21 cellular contexts compared by ENCODE assay signal in genomic region chr10:1187855-1188555, GRCh38.
A peak's percentile ranks its signal among the peaks of the same experiment; 100 is the strongest.
DNase-seq lines count a peak whose midpoint lies in the region; ATAC-seq and TF ChIP-seq lines count a peak whose summit lies in the region.
"Had no signal": no experiment of that assay in that cellular context is flagged by ENCODE, and none has a peak within 500 bp of the region (broad histone marks: within the 10 kb centered on the region; RNA-seq: fewer than 3 reads in every experiment).

No MANE protein-coding gene starts in this region.

- no peak for TF ChIP-seq POLR2A in testis (IDR thresholded peaks at IDR 0.05)

- peak overlapping the region; percentile 37 for H3K27ac Mint-ChIP-seq in activated naive CD4-positive, alpha-beta T cell treated with anti-CD3 and anti-CD28 coated beads, Interleukin-2, amount 10 ng/mL, durations not matched to agents 7 days and 5 days
- no peak overlapping the region for H3K27ac Mint-ChIP-seq in endodermal cell
- H3K27ac Mint-ChIP-seq in progenitor cell of endocrine pancreas = no peak overlapping the region
- H3K27ac Mint-ChIP-seq: activated T-helper 2 cell treated with anti-CD3 and anti-CD28 coated beads, Interferon-gamma antibody, Interleukin-2, Interleukin-4, amounts not matched to agents 10 μg/mL and 5 μg/mL and 100 μg/mL, durations not matched to agents 14 hours and 24 hours and 36 hours; immature natural killer cell; naive thymus-derived CD4-positive, alpha-beta T cell had no signal

- peaks cover 10% of the 10 kb centered on the region for H3K4me1 Mint-ChIP-seq in activated naive CD4-positive, alpha-beta T cell treated with anti-CD3 and anti-CD28 coated beads, Interleukin-2, amount 10 ng/mL, durations not matched to agents 7 days and 5 days
- H3K4me1 Mint-ChIP-seq in endodermal cell (no peaks in the 10 kb centered on the region), progenitor cell of endocrine pancreas (ENCODE audit: low read depth) (peaks cover 4% of the 10 kb centered on the region)
- H3K4me1 Mint-ChIP-seq: immature natural killer cell had no signal

- ATAC-seq in mucosa of descending colon (peak; percentile 50), esophagus mucosa (no peak), psoas muscle (no peak)
- ATAC-seq: lower lobe of right lung; naive thymus-derived CD4-positive, alpha-beta T cell had no signal

- TF ChIP-seq CTCF in endodermal cell (conservative IDR thresholded peaks at IDR 0.05) (no peak), mucosa of descending colon (IDR thresholded peaks at IDR 0.05) (no peak), testis (IDR thresholded peaks at IDR 0.05) (no peak), progenitor cell of endocrine pancreas (IDR thresholded peaks at IDR 0.05; ENCODE audit: unreplicated experiment) (no peak), psoas muscle (IDR thresholded peaks at IDR 0.05) (no peak)

- no peak for DNase-seq in activated naive CD4-positive, alpha-beta T cell treated with anti-CD3 and anti-CD28 coated beads, Interleukin-2, amount 10 ng/mL, durations not matched to agents 7 days and 5 days
- no peak for DNase-seq in activated naive CD4-positive, alpha-beta T cell (lab: John Stamatoyannopoulos, UW)
- DNase-seq in endodermal cell = no peak
- DNase-seq in mucosa of descending colon = no peak
- DNase-seq in testis = peak; percentile 67
- no peak for DNase-seq in progenitor cell of endocrine pancreas (ENCODE audit: low spot score, unreplicated experiment)
- no peak for DNase-seq in psoas muscle
- DNase-seq: activated CD4-positive, CD25-positive, alpha-beta regulatory T cell; DMS153; H9; immature natural killer cell; naive thymus-derived CD4-positive, alpha-beta T cell; NCI-H2081; SJCRH30; T-helper 2 cell had no signal

- H3K27me3 ChIP-seq in endodermal cell (ENCODE audit: control insufficient read depth, insufficient read depth, low read length, poor library complexity, severe bottlenecking) (no peaks in the 10 kb centered on the region), testis (no peaks in the 10 kb centered on the region), psoas muscle (ENCODE audit: insufficient read depth in 3 of 3, low read length in 2 of 3) (peaks cover 0 to 35% (median 2%) of the 10 kb centered on the region in 3 donors)
- H3K27me3 ChIP-seq: SJCRH30 had no signal

- CTCF ChIA-PET in activated naive CD4-positive, alpha-beta T cell treated with anti-CD3 and anti-CD28 coated beads, Interleukin-2, amount 10 ng/mL, durations not matched to agents 7 days and 5 days (lab: Charles Lee) = no interaction called here

- no peaks in the 10 kb centered on the region for H3K9me3 Mint-ChIP-seq in activated naive CD4-positive, alpha-beta T cell treated with anti-CD3 and anti-CD28 coated beads, Interleukin-2, amount 10 ng/mL, durations not matched to agents 7 days and 5 days
- H3K9me3 Mint-ChIP-seq in endodermal cell = no peaks in the 10 kb centered on the region
- no peaks in the 10 kb centered on the region for H3K9me3 Mint-ChIP-seq in progenitor cell of endocrine pancreas (ENCODE audit: low read depth)
- H3K9me3 Mint-ChIP-seq: activated T-helper 2 cell treated with anti-CD3 and anti-CD28 coated beads, Interferon-gamma antibody, Interleukin-2, Interleukin-4, amounts not matched to agents 10 μg/mL and 5 μg/mL and 100 μg/mL, durations not matched to agents 14 hours and 24 hours and 36 hours; H9; immature natural killer cell; naive thymus-derived CD4-positive, alpha-beta T cell had no signal

- WGBS in endodermal cell (ENCODE audit: insufficient coverage in 1 of 2, insufficient read length in 1 of 2), 2 experiments = 90 to 95% methylated on average over 9 to 11 of the region's 11 CpGs
- 44 to 52% methylated on average over 8 to 11 of the region's 11 CpGs for WGBS in testis, 2 donors
- 59 to 64% (median 62%) methylated on average over 11 of the region's 11 CpGs for WGBS in psoas muscle, 3 donors

- H3K9me3 ChIP-seq in endodermal cell (ENCODE audit: control insufficient read depth, low read length) (no peaks in the 10 kb centered on the region), mucosa of descending colon (no peaks in the 10 kb centered on the region), testis (no peaks in the 10 kb centered on the region), psoas muscle (no peaks in the 10 kb centered on the region)
- H3K9me3 ChIP-seq: lower lobe of right lung, SJCRH30, tibial artery had no signal

- H3K27ac ChIP-seq in endodermal cell (ENCODE audit: low read depth, low read length) = peak overlapping the region; percentile 49
- peak overlapping the region; percentile 76 to 88 for H3K27ac ChIP-seq in testis
- no peak overlapping the region for H3K27ac ChIP-seq in psoas muscle
- H3K27ac ChIP-seq: C4-2B, HL-60, lower lobe of right lung, SJCRH30, tibial artery had no signal

- H3K27me3 Mint-ChIP-seq in activated naive CD4-positive, alpha-beta T cell treated with anti-CD3 and anti-CD28 coated beads, Interleukin-2, amount 10 ng/mL, durations not matched to agents 7 days and 5 days = peaks cover 28% of the 10 kb centered on the region
- H3K27me3 Mint-ChIP-seq in endodermal cell (ENCODE audit: insufficient read depth) (no peaks in the 10 kb centered on the region), progenitor cell of endocrine pancreas (peaks cover 28% of the 10 kb centered on the region)

- H3K36me3 ChIP-seq in endodermal cell (ENCODE audit: control insufficient read depth, insufficient read depth, low read length) (no peaks in the 10 kb centered on the region), mucosa of descending colon (ENCODE audit: low read depth) (no peaks in the 10 kb centered on the region), testis (ENCODE audit: low read depth, missing control alignments) (no peaks in the 10 kb centered on the region), psoas muscle (ENCODE audit: insufficient read depth in 1 of 2, low read depth in 1 of 2) (no peaks in the 10 kb centered on the region)
- H3K36me3 ChIP-seq: lower lobe of right lung, SJCRH30, tibial artery had no signal

- H3K9ac ChIP-seq in endodermal cell (ENCODE audit: extremely low read depth, low read length, poor library complexity, severe bottlenecking) = no peak overlapping the region

- H3K36me3 Mint-ChIP-seq in activated naive CD4-positive, alpha-beta T cell treated with anti-CD3 and anti-CD28 coated beads, Interleukin-2, amount 10 ng/mL, durations not matched to agents 7 days and 5 days = no peaks in the 10 kb centered on the region
- no peaks in the 10 kb centered on the region for H3K36me3 Mint-ChIP-seq in endodermal cell (ENCODE audit: low read depth)
- H3K36me3 Mint-ChIP-seq in progenitor cell of endocrine pancreas (ENCODE audit: insufficient read depth) = no peaks in the 10 kb centered on the region
- H3K36me3 Mint-ChIP-seq: immature natural killer cell had no signal

- H3K4me3 ChIP-seq in endodermal cell (ENCODE audit: low read length) (no peak overlapping the region), mucosa of descending colon (no peak overlapping the region), testis (no peak overlapping the region), psoas muscle (no peak overlapping the region)
- H3K4me3 ChIP-seq: lower lobe of right lung, SJCRH30, tibial artery had no signal

- intact Hi-C loops in mucosa of descending colon (cut with DNase I, micrococcal nuclease) (no loop called here), testis (cut with DNase I; ENCODE audit: low total_unique reads) (no loop called here), psoas muscle (cut with DNase I) (no loop called here)

- no peak overlapping the region for H3K4me3 Mint-ChIP-seq in activated naive CD4-positive, alpha-beta T cell treated with anti-CD3 and anti-CD28 coated beads, Interleukin-2, amount 10 ng/mL, durations not matched to agents 7 days and 5 days
- H3K4me3 Mint-ChIP-seq in endodermal cell = no peak overlapping the region
- no peak overlapping the region for H3K4me3 Mint-ChIP-seq in progenitor cell of endocrine pancreas (ENCODE audit: low read depth)
- H3K4me3 Mint-ChIP-seq: H9; immature natural killer cell; naive thymus-derived CD4-positive, alpha-beta T cell had no signal

- no peaks in the 10 kb centered on the region for H3K4me1 ChIP-seq in endodermal cell (ENCODE audit: control insufficient read depth, insufficient read depth, low read length)
- H3K4me1 ChIP-seq in mucosa of descending colon (ENCODE audit: low read depth) = peaks cover 4% of the 10 kb centered on the region
- peaks cover 27% of the 10 kb centered on the region for H3K4me1 ChIP-seq in testis
- no peaks in the 10 kb centered on the region for H3K4me1 ChIP-seq in psoas muscle
- H3K4me1 ChIP-seq: lower lobe of right lung, SJCRH30 had no signal
